In the genomic region with DNA sequence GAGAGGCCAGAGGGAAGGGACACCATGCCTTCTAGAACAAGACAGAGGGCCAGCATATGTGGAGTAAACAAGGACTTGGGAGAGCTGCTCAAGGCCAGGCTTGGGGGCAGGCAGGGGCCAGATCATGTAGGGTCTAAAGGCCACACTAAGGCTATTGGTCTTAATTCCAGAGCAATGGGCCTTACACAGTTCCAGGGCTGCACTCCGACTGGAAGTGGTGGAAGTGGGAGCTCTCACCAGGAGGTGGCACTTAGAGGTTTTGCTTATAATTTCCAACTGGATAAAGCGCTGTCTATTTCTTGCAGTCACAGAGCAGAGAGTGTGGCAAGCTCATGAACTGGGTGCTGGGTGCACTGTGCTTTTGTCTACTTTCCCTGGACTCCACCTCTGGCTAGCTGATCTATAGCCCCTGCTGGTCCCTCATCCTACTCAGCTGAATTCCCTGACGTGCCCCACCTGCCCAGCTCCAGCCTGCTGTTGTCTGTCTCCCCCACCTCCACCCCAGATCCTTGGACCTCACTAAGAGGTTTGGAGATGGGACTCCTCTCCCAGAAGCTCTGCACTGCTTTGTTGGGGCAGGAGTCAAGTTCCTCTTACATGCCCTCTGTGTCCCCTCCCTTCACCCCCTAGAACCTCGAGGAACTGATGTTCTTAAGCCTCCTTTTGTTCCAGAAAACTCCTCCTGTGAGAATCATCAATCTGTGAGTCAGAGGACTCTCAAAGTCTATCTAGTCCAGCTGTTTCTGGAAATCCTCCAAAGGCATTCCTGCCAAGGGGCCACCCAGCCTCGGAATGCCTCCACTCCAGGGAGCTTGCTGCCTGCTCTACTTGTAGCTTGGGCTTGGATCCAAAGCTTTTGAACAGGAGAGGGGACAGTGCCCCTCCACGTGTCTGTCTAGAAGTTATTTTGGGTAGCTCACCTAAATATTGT, we compare ENCODE assay signal across 1 cellular context.
A peak's percentile ranks its signal among the peaks of the same experiment; 100 is the strongest.
TF ChIP-seq lines count a peak whose summit lies in the region.

No MANE protein-coding gene starts in this region.

TF ChIP-seq in A549, 52 proteins besides CTCF, POLR2A, EP300 and RAD21:
- TF ChIP-seq, protein P1, sequence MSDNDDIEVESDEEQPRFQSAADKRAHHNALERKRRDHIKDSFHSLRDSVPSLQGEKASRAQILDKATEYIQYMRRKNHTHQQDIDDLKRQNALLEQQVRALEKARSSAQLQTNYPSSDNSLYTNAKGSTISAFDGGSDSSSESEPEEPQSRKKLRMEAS (IDR thresholded peaks at IDR 0.05): peak; percentile 57; the same call in 1 of the 2 replicates
- peak; percentile 37; the same call in 1 of the 2 replicates for TF ChIP-seq FOSL2 (IDR thresholded peaks at IDR 0.05)
- TF ChIP-seq FOSL2 (CRISPR knock-in tag; IDR thresholded peaks at IDR 0.05): no peak
- no peak for TF ChIP-seq EHMT2 (IDR thresholded peaks at IDR 0.05; ENCODE audit: low read depth)
- TF ChIP-seq HEYL (CRISPR knock-in tag; IDR thresholded peaks at IDR 0.05): no peak
- no peak for TF ChIP-seq TP53 (CRISPR knock-in tag; IDR thresholded peaks at IDR 0.05)
- 0 out of 2 replicates have a peak, but pooled peaks have one; percentile 37 for TF ChIP-seq JUNB (IDR thresholded peaks at IDR 0.05)
